In the genomic region with DNA sequence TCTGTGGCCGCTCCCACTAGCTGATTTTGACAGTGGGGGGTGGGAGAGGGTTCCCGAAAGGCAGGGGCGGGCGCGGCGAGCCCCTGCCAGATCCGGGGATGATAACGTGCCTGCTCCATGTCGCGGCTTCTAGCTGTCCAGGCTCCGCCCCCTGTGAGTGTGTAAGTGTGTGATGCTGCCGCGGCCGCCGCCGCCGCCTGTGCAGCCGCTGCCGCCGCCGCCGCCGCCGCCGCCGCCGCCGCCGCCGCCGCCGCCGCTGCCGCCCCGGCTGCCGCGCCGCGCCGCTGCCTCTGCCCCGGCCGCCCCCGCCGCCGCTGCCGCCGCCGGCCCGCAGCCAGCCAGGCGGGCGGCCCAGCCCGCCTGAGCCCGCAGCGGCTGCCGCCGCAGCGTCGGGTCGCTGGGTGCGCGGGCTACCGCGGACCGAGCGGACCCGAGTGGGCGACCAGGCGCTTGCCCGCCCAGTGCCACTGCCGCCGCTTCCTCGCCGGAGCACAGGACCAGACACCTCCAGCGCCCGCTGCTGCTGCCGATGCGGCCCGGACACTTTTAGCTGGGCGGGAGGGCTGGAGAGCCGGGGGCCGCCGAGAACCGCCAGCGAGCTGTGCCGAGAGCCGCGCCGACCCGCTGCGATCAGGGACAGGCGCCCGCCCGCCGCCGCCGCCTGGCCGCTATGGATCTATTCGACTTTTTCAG, we compare ENCODE assay signal across 1 cellular context.
TF ChIP-seq lines count a peak whose summit lies in the region.

Gene AFF2 (plus strand): TSS at position 190 of the 693 bp plus-strand sequence. CDS start 481 bp downstream, at position 671.

TF ChIP-seq in HEK293, 187 proteins besides CTCF, POLR2A, EP300 and RAD21 (continued from another document):
- TF ChIP-seq, protein P1, sequence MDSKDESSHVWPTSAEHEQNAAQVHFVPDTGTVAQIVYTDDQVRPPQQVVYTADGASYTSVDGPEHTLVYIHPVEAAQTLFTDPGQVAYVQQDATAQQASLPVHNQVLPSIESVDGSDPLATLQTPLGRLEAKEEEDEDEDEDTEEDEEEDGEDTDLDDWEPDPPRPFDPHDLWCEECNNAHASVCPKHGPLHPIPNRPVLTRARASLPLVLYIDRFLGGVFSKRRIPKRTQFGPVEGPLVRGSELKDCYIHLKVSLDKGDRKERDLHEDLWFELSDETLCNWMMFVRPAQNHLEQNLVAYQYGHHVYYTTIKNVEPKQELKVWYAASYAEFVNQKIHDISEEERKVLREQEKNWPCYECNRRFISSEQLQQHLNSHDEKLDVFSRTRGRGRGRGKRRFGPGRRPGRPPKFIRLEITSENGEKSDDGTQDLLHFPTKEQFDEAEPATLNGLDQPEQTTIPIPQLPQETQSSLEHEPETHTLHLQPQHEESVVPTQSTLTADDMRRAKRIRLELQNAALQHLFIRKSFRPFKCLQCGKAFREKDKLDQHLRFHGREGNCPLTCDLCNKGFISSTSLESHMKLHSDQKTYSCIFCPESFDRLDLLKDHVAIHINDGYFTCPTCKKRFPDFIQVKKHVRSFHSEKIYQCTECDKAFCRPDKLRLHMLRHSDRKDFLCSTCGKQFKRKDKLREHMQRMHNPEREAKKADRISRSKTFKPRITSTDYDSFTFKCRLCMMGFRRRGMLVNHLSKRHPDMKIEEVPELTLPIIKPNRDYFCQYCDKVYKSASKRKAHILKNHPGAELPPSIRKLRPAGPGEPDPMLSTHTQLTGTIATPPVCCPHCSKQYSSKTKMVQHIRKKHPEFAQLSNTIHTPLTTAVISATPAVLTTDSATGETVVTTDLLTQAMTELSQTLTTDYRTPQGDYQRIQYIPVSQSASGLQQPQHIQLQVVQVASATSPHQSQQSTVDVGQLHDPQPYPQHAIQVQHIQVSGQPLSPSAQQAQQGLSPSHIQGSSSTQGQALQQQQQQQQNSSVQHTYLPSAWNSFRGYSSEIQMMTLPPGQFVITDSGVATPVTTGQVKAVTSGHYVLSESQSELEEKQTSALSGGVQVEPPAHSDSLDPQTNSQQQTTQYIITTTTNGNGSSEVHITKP (tag by site-specific recombination; IDR thresholded peaks at IDR 0.05), result no peak
- TF ChIP-seq ZNF350 (tag by site-specific recombination; IDR thresholded peaks at IDR 0.05) (no peak), ZBTB26 (tag by site-specific recombination; optimal IDR thresholded peaks at IDR 0.05) (peak; percentile 36), ZNF335 (tag by site-specific recombination; conservative IDR thresholded peaks at IDR 0.05) (no peak), YY2 (tag by site-specific recombination; IDR thresholded peaks at IDR 0.05) (no peak)
- TF ChIP-seq, protein P2, sequence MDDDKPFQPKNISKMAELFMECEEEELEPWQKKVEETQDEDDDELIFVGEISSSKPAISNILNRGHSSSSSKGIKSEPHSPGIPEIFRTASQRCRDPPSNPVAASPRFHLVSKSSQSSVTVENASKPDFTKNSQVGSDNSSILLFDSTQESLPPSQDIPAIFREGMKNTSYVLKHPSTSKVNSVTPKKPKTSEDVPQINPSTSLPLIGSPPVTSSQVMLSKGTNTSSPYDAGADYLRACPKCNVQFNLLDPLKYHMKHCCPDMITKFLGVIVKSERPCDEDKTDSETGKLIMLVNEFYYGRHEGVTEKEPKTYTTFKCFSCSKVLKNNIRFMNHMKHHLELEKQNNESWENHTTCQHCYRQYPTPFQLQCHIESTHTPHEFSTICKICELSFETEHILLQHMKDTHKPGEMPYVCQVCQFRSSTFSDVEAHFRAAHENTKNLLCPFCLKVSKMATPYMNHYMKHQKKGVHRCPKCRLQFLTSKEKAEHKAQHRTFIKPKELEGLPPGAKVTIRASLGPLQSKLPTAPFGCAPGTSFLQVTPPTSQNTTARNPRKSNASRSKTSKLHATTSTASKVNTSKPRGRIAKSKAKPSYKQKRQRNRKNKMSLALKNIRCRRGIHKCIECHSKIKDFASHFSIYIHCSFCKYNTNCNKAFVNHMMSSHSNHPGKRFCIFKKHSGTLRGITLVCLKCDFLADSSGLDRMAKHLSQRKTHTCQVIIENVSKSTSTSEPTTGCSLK (tag by site-specific recombination; IDR thresholded peaks at IDR 0.05), result no peak
